ENCODE assay signal across 1 cellular context in genomic region chr1:44819594-44820327, GRCh38.
TF ChIP-seq lines count a peak whose summit lies in the region.

No MANE protein-coding gene starts in this region.

TF ChIP-seq in K562, 482 proteins besides CTCF, POLR2A, EP300 and RAD21 (continued from another document and continues in another):
- TF ChIP-seq ZBTB40 (IDR thresholded peaks at IDR 0.05), result no peak
- peak; percentile 70 for TF ChIP-seq ZBTB40 (CRISPR knock-in tag; IDR thresholded peaks at IDR 0.05)
- TF ChIP-seq TAF7 (tag; IDR thresholded peaks at IDR 0.05), result 0 out of 2 replicates have a peak, but pooled peaks have one; percentile 8
- no peak for TF ChIP-seq E2F4 (CRISPR knock-in tag; IDR thresholded peaks at IDR 0.05; ENCODE audit: low read depth)
- no peak for TF ChIP-seq ZBTB1 (CRISPR knock-in tag; IDR thresholded peaks at IDR 0.05; ENCODE audit: borderline replicate concordance, low read depth)
- peak; percentile 10; the same call in 1 of the 2 replicates for TF ChIP-seq ZNF79 (CRISPR knock-in tag; IDR thresholded peaks at IDR 0.05; ENCODE audit: low read depth)
- TF ChIP-seq ZNF347 (CRISPR knock-in tag; IDR thresholded peaks at IDR 0.05; ENCODE audit: low read depth), result peak; percentile 45; the same call in 1 of the 2 replicates
- peak; percentile 79 for TF ChIP-seq MNT (conservative IDR thresholded peaks at IDR 0.05)
- peak; percentile 75; the same call in 1 of the 2 replicates for TF ChIP-seq NFRKB (IDR thresholded peaks at IDR 0.05; ENCODE audit: low read depth)
- TF ChIP-seq HMGN3 (IDR thresholded peaks at IDR 0.05; ENCODE audit: borderline replicate concordance, extremely low read depth, insufficient read length, low read depth, low read length), result no peak
- no peak for TF ChIP-seq ZBTB8A (IDR thresholded peaks at IDR 0.05; ENCODE audit: partially characterized antibody)
- TF ChIP-seq ZEB2 (IDR thresholded peaks at IDR 0.05), result peak; percentile 65; the same call in 1 of the 2 replicates
- peak; percentile 94 for TF ChIP-seq LCOR (CRISPR knock-in tag; IDR thresholded peaks at IDR 0.05)
- TF ChIP-seq ZNF217 (CRISPR knock-in tag; IDR thresholded peaks at IDR 0.05), result no peak
- TF ChIP-seq ZNF224 (CRISPR knock-in tag; IDR thresholded peaks at IDR 0.05), result no peak; the same call in 1 of the 2 replicates
- peak; percentile 69 for TF ChIP-seq SNIP1 (IDR thresholded peaks at IDR 0.05; ENCODE audit: low read depth)
- TF ChIP-seq SRF (CRISPR knock-in tag; IDR thresholded peaks at IDR 0.05), result peak; percentile 69 to 80; a peak in 2 of 4 replicates
- peak; percentile 46; the same call in 1 of the 2 replicates for TF ChIP-seq ZNF12 (CRISPR knock-in tag; IDR thresholded peaks at IDR 0.05)
- no peak for TF ChIP-seq NR3C1 (CRISPR knock-in tag; IDR thresholded peaks at IDR 0.05)
- peak; percentile 28 to 32; a peak in 1 of 4 replicates for TF ChIP-seq TEAD1 (CRISPR knock-in tag; IDR thresholded peaks at IDR 0.05)
- TF ChIP-seq SIX5 (IDR thresholded peaks at IDR 0.05; ENCODE audit: borderline replicate concordance in 1 of 2, insufficient read depth in 1 of 2, low read depth in 1 of 2, low read length in 2 of 2), result no peak; a peak in 1 of 4 replicates
- no peak for TF ChIP-seq KAT8 (IDR thresholded peaks at IDR 0.05; ENCODE audit: low read depth)
- TF ChIP-seq PHTF2 (CRISPR knock-in tag; IDR thresholded peaks at IDR 0.05), result peak; percentile 91
- peak; percentile 35 to 50; a peak in 3 of 4 replicates for TF ChIP-seq FOXA3 (CRISPR knock-in tag; conservative IDR thresholded peaks at IDR 0.05 in 1 of 2, IDR thresholded peaks at IDR 0.05 in 1 of 2)
- peak; percentile 83 for TF ChIP-seq ZNF592 (IDR thresholded peaks at IDR 0.05)
- TF ChIP-seq RERE (CRISPR knock-in tag; IDR thresholded peaks at IDR 0.05; ENCODE audit: borderline replicate concordance), result no peak
- TF ChIP-seq GTF2E2 (tag; IDR thresholded peaks at IDR 0.05), result peak; percentile 100
- TF ChIP-seq BRF2 (IDR thresholded peaks at IDR 0.05; ENCODE audit: borderline replicate concordance, insufficient read depth, insufficient read length), result no peak
- no peak for TF ChIP-seq PCBP2 (IDR thresholded peaks at IDR 0.05; ENCODE audit: low read depth, low read length, poor library complexity, severe bottlenecking)
- TF ChIP-seq TFAP4 (CRISPR knock-in tag; IDR thresholded peaks at IDR 0.05; ENCODE audit: borderline replicate concordance), result peak; percentile 68
